ENCODE assay signal across 16 cellular contexts in genomic region chr2:199381531-199381930, GRCh38.
DNase-seq lines count a peak whose midpoint lies in the region; TF ChIP-seq lines count a peak whose summit lies in the region.
"Had no signal": no experiment of that assay in that cellular context is flagged by ENCODE, and none has a peak within 500 bp of the region (broad histone marks: within the 10 kb centered on the region; RNA-seq: fewer than 3 reads in every experiment).

No MANE protein-coding gene starts in this region.

- DNase-seq in SJSA1 (ENCODE audit: low read depth in 1 of 2, low spot score in 2 of 2) (no peak), left kidney (ENCODE audit: low read depth, low spot score) (peak; percentile 28), NCI-H2171 (lab: John Stamatoyannopoulos, UW) (no peak), foreskin fibroblast (no peak), left ventricle myocardium inferior (no peak)
- DNase-seq in activated T-helper 2 cell treated with anti-CD3 and anti-CD28 coated beads, Interferon-gamma antibody, Interleukin-2, Interleukin-4, amounts not matched to agents 10 μg/mL and 5 μg/mL and 100 μg/mL, durations not matched to agents 14 hours and 24 hours and 36 hours (ENCODE audit: low spot score) = no peak
- DNase-seq: CD4-positive, alpha-beta memory T cell; DMS153; DMS79; GDM1; HCEC 1CT had no signal

- H3K27me3 ChIP-seq in BLaER1 treated with 17β-estradiol and CSF1 and Interleukin-3, amounts not matched to agents 10 nM and 100 nM = no peaks in the 10 kb centered on the region
- no peaks in the 10 kb centered on the region for H3K27me3 ChIP-seq in SJSA1 (replicated peaks)
- no peaks in the 10 kb centered on the region for H3K27me3 ChIP-seq in left ventricle myocardium inferior (ENCODE audit: low read depth)

- H3K36me3 ChIP-seq in BLaER1 treated with 17β-estradiol and CSF1 and Interleukin-3, amounts not matched to agents 10 nM and 100 nM = no peaks in the 10 kb centered on the region
- H3K36me3 ChIP-seq in SJSA1 (peaks cover 35% of the 10 kb centered on the region), left ventricle myocardium inferior (no peaks in the 10 kb centered on the region)

- H3K27me3 Mint-ChIP-seq in activated T-helper 2 cell treated with anti-CD3 and anti-CD28 coated beads, Interferon-gamma antibody, Interleukin-2, Interleukin-4, amounts not matched to agents 10 μg/mL and 5 μg/mL and 100 μg/mL, durations not matched to agents 14 hours and 24 hours and 36 hours (ENCODE audit: low read depth) = peaks cover 14% of the 10 kb centered on the region

- H3K9ac ChIP-seq in BLaER1 treated with 17β-estradiol and CSF1 and Interleukin-3, amounts not matched to agents 10 nM and 100 nM = no peak overlapping the region

- H3K36me3 Mint-ChIP-seq in activated T-helper 2 cell treated with anti-CD3 and anti-CD28 coated beads, Interferon-gamma antibody, Interleukin-2, Interleukin-4, amounts not matched to agents 10 μg/mL and 5 μg/mL and 100 μg/mL, durations not matched to agents 14 hours and 24 hours and 36 hours (ENCODE audit: low read depth) = no peaks in the 10 kb centered on the region
- H3K36me3 Mint-ChIP-seq: CD14-positive monocyte; CD4-positive, alpha-beta memory T cell had no signal

- H3K4me2 ChIP-seq in BLaER1 treated with 17β-estradiol and CSF1 and Interleukin-3, amounts not matched to agents 10 nM and 100 nM = peak overlapping the region; percentile 49 to 81 (median 74); a peak in 21 of 22 replicates
- H3K4me2 ChIP-seq: GM23338 had no signal

- H3K4me3 Mint-ChIP-seq in activated T-helper 2 cell treated with anti-CD3 and anti-CD28 coated beads, Interferon-gamma antibody, Interleukin-2, Interleukin-4, amounts not matched to agents 10 μg/mL and 5 μg/mL and 100 μg/mL, durations not matched to agents 14 hours and 24 hours and 36 hours (ENCODE audit: low read depth) = no peak overlapping the region
- H3K4me3 Mint-ChIP-seq: B cell; CD4-positive, alpha-beta memory T cell; GM23338 had no signal

- H3K27ac ChIP-seq in BLaER1 treated with 17β-estradiol and CSF1 and Interleukin-3, amounts not matched to agents 10 nM and 100 nM = no peak overlapping the region
- peak overlapping the region; percentile 44; the same call in 1 of the 2 replicates for H3K27ac ChIP-seq in SJSA1
- H3K27ac ChIP-seq in left ventricle myocardium inferior (replicated peaks) = no peak overlapping the region
- H3K27ac ChIP-seq: HL-60 had no signal

- intact Hi-C loops in left ventricle myocardium inferior (cut with micrococcal nuclease) = no loop called here
- intact Hi-C loops in activated T-helper 2 cell treated with anti-CD3 and anti-CD28 coated beads, Interferon-gamma antibody, Interleukin-2, Interleukin-4, amounts not matched to agents 10 μg/mL and 5 μg/mL and 100 μg/mL, durations not matched to agents 14 hours and 24 hours and 36 hours (cut with micrococcal nuclease) = no loop called here

- no peaks in the 10 kb centered on the region for H4K20me1 ChIP-seq in BLaER1 treated with 17β-estradiol and CSF1 and Interleukin-3, amounts not matched to agents 10 nM and 100 nM

- H3K4me1 ChIP-seq in BLaER1 treated with 17β-estradiol and CSF1 and Interleukin-3, amounts not matched to agents 10 nM and 100 nM = peaks cover 13 to 26% (median 22%) of the 10 kb centered on the region in 10 experiments
- H3K4me1 ChIP-seq in SJSA1 (replicated peaks) (peaks cover 15% of the 10 kb centered on the region), left ventricle myocardium inferior (no peaks in the 10 kb centered on the region)

- no peaks in the 10 kb centered on the region for H3K9me3 ChIP-seq in BLaER1 treated with 17β-estradiol and CSF1 and Interleukin-3, amounts not matched to agents 10 nM and 100 nM (replicated peaks in 1 of 11)
- H3K9me3 ChIP-seq in SJSA1 (replicated peaks) (no peaks in the 10 kb centered on the region), left ventricle myocardium inferior (replicated peaks) (no peaks in the 10 kb centered on the region)

- no peaks in the 10 kb centered on the region for H3K9me3 Mint-ChIP-seq in activated T-helper 2 cell treated with anti-CD3 and anti-CD28 coated beads, Interferon-gamma antibody, Interleukin-2, Interleukin-4, amounts not matched to agents 10 μg/mL and 5 μg/mL and 100 μg/mL, durations not matched to agents 14 hours and 24 hours and 36 hours
- H3K9me3 Mint-ChIP-seq: CD4-positive, alpha-beta memory T cell; GM23338 had no signal

- H3K4me3 ChIP-seq in BLaER1 treated with 17β-estradiol and CSF1 and Interleukin-3, amounts not matched to agents 10 nM and 100 nM = peak overlapping the region in 1 of 10 experiments; percentile 9; a peak in 1 of 20 replicates
- H3K4me3 ChIP-seq in SJSA1 = no peak overlapping the region
- no peak overlapping the region for H3K4me3 ChIP-seq in foreskin fibroblast (ENCODE audit: low read depth in 1 of 2, low read length in 2 of 2)
- H3K4me3 ChIP-seq in left ventricle myocardium inferior = no peak overlapping the region
- H3K4me3 ChIP-seq: GM23338 had no signal

- no peak overlapping the region for H3K27ac Mint-ChIP-seq in activated T-helper 2 cell treated with anti-CD3 and anti-CD28 coated beads, Interferon-gamma antibody, Interleukin-2, Interleukin-4, amounts not matched to agents 10 μg/mL and 5 μg/mL and 100 μg/mL, durations not matched to agents 14 hours and 24 hours and 36 hours
- H3K27ac Mint-ChIP-seq: B cell; CD14-positive monocyte; CD4-positive, alpha-beta memory T cell; GM23338 had no signal

- TF ChIP-seq CTCF in foreskin fibroblast (IDR thresholded peaks at IDR 0.05; ENCODE audit: low read depth, low read length) (no peak), left ventricle myocardium inferior (IDR thresholded peaks at IDR 0.05; ENCODE audit: borderline replicate concordance) (no peak)

- no peaks in the 10 kb centered on the region for H3K4me1 Mint-ChIP-seq in activated T-helper 2 cell treated with anti-CD3 and anti-CD28 coated beads, Interferon-gamma antibody, Interleukin-2, Interleukin-4, amounts not matched to agents 10 μg/mL and 5 μg/mL and 100 μg/mL, durations not matched to agents 14 hours and 24 hours and 36 hours (ENCODE audit: low read depth)
- H3K4me1 Mint-ChIP-seq: B cell; CD14-positive monocyte; CD4-positive, alpha-beta memory T cell had no signal
